8 cellular contexts compared by ENCODE assay signal in genomic region chr18:50279752-50280151, GRCh38. TPM values are rescaled to one million over a fixed set of nuclear protein-coding genes. Genes with fewer than 3 reads are reported as not detected.
DNase-seq lines count a peak whose midpoint lies in the region; ATAC-seq and TF ChIP-seq lines count a peak whose summit lies in the region.

No MANE protein-coding gene starts in this region.

- no peaks in the 10 kb centered on the region for H3K27me3 ChIP-seq in PC-3 (ENCODE audit: low read length)
- H3K27me3 ChIP-seq in endocrine pancreas (ENCODE audit: control insufficient read depth, insufficient read depth, low read length) = no peaks in the 10 kb centered on the region
- no peaks in the 10 kb centered on the region for H3K27me3 ChIP-seq in parathyroid adenoma (ENCODE audit: control insufficient read depth, insufficient read depth, low read length)
- no peaks in the 10 kb centered on the region for H3K27me3 ChIP-seq in WERI-Rb-1 (ENCODE audit: insufficient read depth, low read depth, severe bottlenecking)

- H3K9me3 ChIP-seq in PC-3 (ENCODE audit: low read length) (no peaks in the 10 kb centered on the region), endocrine pancreas (ENCODE audit: control insufficient read depth, low read length) (no peaks in the 10 kb centered on the region), parathyroid adenoma (ENCODE audit: control insufficient read depth, low read length) (no peaks in the 10 kb centered on the region), WERI-Rb-1 (ENCODE audit: severe bottlenecking) (no peaks in the 10 kb centered on the region)

- H3K27ac ChIP-seq in PC-3 (ENCODE audit: low read length) (no peak overlapping the region), parathyroid adenoma (no peak overlapping the region), WERI-Rb-1 (no peak overlapping the region)

- no peaks in the 10 kb centered on the region for H3F3A ChIP-seq in PC-3 (ENCODE audit: low read length, unreplicated experiment)

- CTCF ChIA-PET in PC-3 (lab: Charles Lee) = no interaction called here

- H3K9ac ChIP-seq in PC-3 (ENCODE audit: low read length) = no peak overlapping the region; the same call in 1 of the 2 replicates
- H3K9ac ChIP-seq in endocrine pancreas (ENCODE audit: control insufficient read depth, insufficient read depth, low read length) = no peak overlapping the region
- H3K9ac ChIP-seq in parathyroid adenoma = no peak overlapping the region

- H3K4me1 ChIP-seq in PC-3 (ENCODE audit: insufficient read depth, low read length) (peaks cover 17% of the 10 kb centered on the region; the same call in 1 of the 2 replicates), endocrine pancreas (ENCODE audit: control insufficient read depth, insufficient read depth, low read length) (peaks cover 15% of the 10 kb centered on the region), parathyroid adenoma (peaks cover 13% of the 10 kb centered on the region)

- H4K20me1 ChIP-seq in PC-3 (ENCODE audit: low read length) = no peaks in the 10 kb centered on the region

- H3K4me3 ChIP-seq in GM12864 (ENCODE audit: low read depth, low read length) = peak overlapping the region; percentile 100
- H3K4me3 ChIP-seq in PC-3 (ENCODE audit: low read length) = peak overlapping the region; percentile 88
- H3K4me3 ChIP-seq in endocrine pancreas (ENCODE audit: control insufficient read depth, insufficient read depth, low read length) = peak overlapping the region; percentile 83
- peak overlapping the region; percentile 96 for H3K4me3 ChIP-seq in parathyroid adenoma (ENCODE audit: low read depth, low read length)
- no peak overlapping the region for H3K4me3 ChIP-seq in WERI-Rb-1 (ENCODE audit: low read depth, low read length)

- H3K36me3 ChIP-seq in PC-3 (ENCODE audit: low read depth, low read length) = no peaks in the 10 kb centered on the region; the same call in 1 of the 2 replicates
- H3K36me3 ChIP-seq in endocrine pancreas (ENCODE audit: control insufficient read depth, insufficient read depth, low read length) = peaks cover 14% of the 10 kb centered on the region
- no peaks in the 10 kb centered on the region for H3K36me3 ChIP-seq in parathyroid adenoma (ENCODE audit: control insufficient read depth, insufficient read depth, low read length)
- peaks cover 77% of the 10 kb centered on the region for H3K36me3 ChIP-seq in WERI-Rb-1

- POLR2A ChIA-PET in PC-3 (lab: Charles Lee; ENCODE audit: unreplicated experiment) = no interaction called here

- H3K79me2 ChIP-seq in PC-3 (ENCODE audit: low read length) = peaks cover 28% of the 10 kb centered on the region
- peaks cover 16% of the 10 kb centered on the region for H3K79me2 ChIP-seq in parathyroid adenoma

- intact Hi-C loops in PC-3 (cut with micrococcal nuclease) = loop anchor here (1.0 kb wide), 1 partner anchor 8 kb away; the partner anchor contains the start of gene CXXC1

- no peak for TF ChIP-seq CTCF in GM12864 (IDR thresholded peaks at IDR 0.05; ENCODE audit: low read depth, low read length, missing control alignments)
- no peak for TF ChIP-seq CTCF in PC-3 (conservative IDR thresholded peaks at IDR 0.05; ENCODE audit: low read depth, low read length)
- TF ChIP-seq CTCF in parathyroid adenoma (IDR thresholded peaks at IDR 0.05) = no peak
- no peak for TF ChIP-seq CTCF in WERI-Rb-1 (IDR thresholded peaks at IDR 0.05; ENCODE audit: low read depth, low read length)

- no peak for DNase-seq in GM12864 (ENCODE audit: low read depth)
- no peak for DNase-seq in PC-3
- DNase-seq in NCI-H1105 treated with DMSO at 0.1 percent for 48 hours (lab: John Stamatoyannopoulos, UW) = no peak
- DNase-seq in WERI-Rb-1 = no peak
- DNase-seq in NCI-H1092 (lab: John Stamatoyannopoulos, UW) = no peak

- no peaks in the 10 kb centered on the region for H3K9me2 ChIP-seq in PC-3 (replicated peaks; ENCODE audit: low read length)

- no TSS peak for BruUV-seq in PC-3 (replicated peaks; lab: Mats Ljungman, UMichigan)

- ATAC-seq in PC-3 = no peak
- no peak for ATAC-seq in HG03469 (IDR thresholded peaks at IDR 0.05; ENCODE audit: unreplicated experiment)

- H3K4me2 ChIP-seq in PC-3 (ENCODE audit: low read length) (peak overlapping the region; percentile 85), parathyroid adenoma (ENCODE audit: low read length) (peak overlapping the region; percentile 99)

- H2AFZ ChIP-seq in PC-3 (ENCODE audit: low read length) (no peak overlapping the region), parathyroid adenoma (no peak overlapping the region)

RNA-seq across cellular contexts. Expression of gene MBD1, which starts 1.6 kb away (rescaled TPM):
- total RNA-seq in PC-3 (2014; rRNA removed) = 30.2 and 42.6 TPM in 2 replicates

RNA-seq across cellular contexts. Expression of gene CXXC1, which starts 7.7 kb away (rescaled TPM):
- 25.4 and 38.2 TPM in 2 replicates for total RNA-seq in PC-3 (2014; rRNA removed)

RNA-seq across cellular contexts. Expression of gene CFAP53, which starts 13.5 kb away (rescaled TPM):
- not detected in 2 replicates for total RNA-seq in PC-3 (2014; rRNA removed)
